In the genomic region with DNA sequence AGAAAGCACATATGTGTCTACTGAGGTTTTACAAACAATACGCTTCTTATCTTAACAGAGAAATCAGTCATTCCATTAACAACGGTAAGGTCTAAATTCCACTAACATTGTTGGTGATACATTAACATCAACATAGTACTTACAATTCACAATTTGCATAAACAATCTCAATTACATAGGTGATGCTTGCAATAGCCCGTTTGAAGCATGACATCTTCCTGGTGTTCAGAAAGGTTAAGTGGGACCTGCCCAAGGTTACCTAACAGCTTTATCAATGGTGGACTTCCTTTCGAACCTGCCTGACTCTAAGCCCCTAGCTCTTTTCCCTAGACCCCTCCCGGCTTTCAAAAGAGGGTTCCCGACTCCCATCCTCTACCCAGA, we compare ENCODE assay signal across 8 cellular contexts. TPM values are rescaled to one million over a fixed set of nuclear protein-coding genes. Genes with fewer than 3 reads are reported as not detected.
A peak's percentile ranks its signal among the peaks of the same experiment; 100 is the strongest.
DNase-seq lines count a peak whose midpoint lies in the region; ATAC-seq, FAIRE-seq and TF ChIP-seq lines count a peak whose summit lies in the region.

No MANE protein-coding gene starts in this region.

- intact Hi-C loops in K562 (cut with micrococcal nuclease) (loop anchor here (2.0 to 10.0 kb wide), 2 partner anchors 79 to 197 kb away; partner anchors contain the start of gene BLTP2), lower lobe of right lung (cut with DNase I) (no loop called here), uterus (cut with DNase I; ENCODE audit: low total_unique reads) (no loop called here)

- peaks cover 0 to 28% (median 21%) of the 10 kb centered on the region in 4 donors for H3K4me1 Mint-ChIP-seq in CD4-positive, CD25-positive, alpha-beta regulatory T cell

- peak; percentile 6 for FAIRE-seq in K562 (lab: Jason Lieb, UNC)

- H3K27me3 ChIP-seq in CD4-positive, CD25-positive, alpha-beta regulatory T cell (ENCODE audit: control insufficient read depth, insufficient read depth, low read length): no peaks in the 10 kb centered on the region
- H3K27me3 ChIP-seq in HUES48 (ENCODE audit: control insufficient read depth, insufficient read depth, low read length) (no peaks in the 10 kb centered on the region), K562 (ENCODE audit: control insufficient read depth in 2 of 2, insufficient read depth in 2 of 2, low read length in 2 of 2) (no peaks in the 10 kb centered on the region), lower lobe of right lung (ENCODE audit: low read depth) (no peaks in the 10 kb centered on the region), uterus (no peaks in the 10 kb centered on the region)

- peak overlapping the region; percentile 93 for H3K4me2 ChIP-seq in K562 (ENCODE audit: insufficient read depth, low read length)

- TSS peak; percentile 78 for BruUV-seq in K562 (replicated peaks; lab: Mats Ljungman, UMichigan)

- H3K4me1 ChIP-seq in CD4-positive, CD25-positive, alpha-beta regulatory T cell (ENCODE audit: control insufficient read depth, insufficient read depth, low read length, poor library complexity, severe bottlenecking): peaks cover 21% of the 10 kb centered on the region
- H3K4me1 ChIP-seq in HUES48 (ENCODE audit: control insufficient read depth, insufficient read depth, low read length) (no peaks in the 10 kb centered on the region), K562 (replicated peaks in 1 of 2; ENCODE audit: control insufficient read depth in 2 of 2, insufficient read depth in 2 of 2, low read length in 2 of 2) (peaks cover 17 to 33% of the 10 kb centered on the region in 2 experiments), lower lobe of right lung (peaks cover 14% of the 10 kb centered on the region), uterus (peaks cover 0 to 5% of the 10 kb centered on the region in 2 donors)

- no peak for TF ChIP-seq EP300 in K562 (IDR thresholded peaks at IDR 0.05; ENCODE audit: low read length)

- H3K36me3 Mint-ChIP-seq in CD4-positive, CD25-positive, alpha-beta regulatory T cell: no peaks in the 10 kb centered on the region

- DNase-seq in CD4-positive, CD25-positive, alpha-beta regulatory T cell: peak in 2 of 3 donors; percentile 26 to 50
- DNase-seq in K562 (ENCODE audit: extremely low read depth in 1 of 4, low spot score in 3 of 4) (peak in 2 of 4 experiments; percentile 45 to 53), lower lobe of right lung (no peak), uterus (no peak), NCI-H2227 (lab: John Stamatoyannopoulos, UW; ENCODE audit: unreplicated experiment) (no peak), SHP77 treated with DMSO at 0.1 percent for 48 hours (lab: John Stamatoyannopoulos, UW) (no peak), hippocampal formation (lab: John Stamatoyannopoulos, UW) (no peak)

- H3K79me2 ChIP-seq in K562 (ENCODE audit: control insufficient read depth, insufficient read depth, low read length): peaks cover 61% of the 10 kb centered on the region

- CTCF ChIA-PET in K562 (lab: Yijun Ruan, JAX; ENCODE audit: low intra/inter-chr PET ratio): interaction anchor here (0.5 kb wide), 1 partner anchor 90 kb away, joined by 3 read pairs; no protein-coding TSS in a partner anchor

- H3K27me3 Mint-ChIP-seq in CD4-positive, CD25-positive, alpha-beta regulatory T cell: no peaks in the 10 kb centered on the region

- H3K36me3 ChIP-seq in CD4-positive, CD25-positive, alpha-beta regulatory T cell (ENCODE audit: control insufficient read depth, insufficient read depth, low read length): no peaks in the 10 kb centered on the region
- H3K36me3 ChIP-seq in HUES48 (ENCODE audit: control insufficient read depth, insufficient read depth, low read length): no peaks in the 10 kb centered on the region
- H3K36me3 ChIP-seq in K562 (ENCODE audit: control insufficient read depth, insufficient read depth, low read length): peaks cover 11% of the 10 kb centered on the region
- H3K36me3 ChIP-seq in lower lobe of right lung: no peaks in the 10 kb centered on the region
- no peaks in the 10 kb centered on the region for H3K36me3 ChIP-seq in uterus

- under 1% methylated on average over 6 of the region's 6 CpGs for WGBS in K562 (ENCODE audit: insufficient coverage, low coverage, missing lambda C conversion rate)

- peak overlapping the region; percentile 66 to 98 (median 96) for H3K27ac Mint-ChIP-seq in CD4-positive, CD25-positive, alpha-beta regulatory T cell

- no peaks in the 10 kb centered on the region for H3K9me3 Mint-ChIP-seq in CD4-positive, CD25-positive, alpha-beta regulatory T cell

- POLR2A ChIA-PET in K562 (lab: Yijun Ruan, JAX): interaction anchor here (0.6 to 4.7 kb wide), 24 partner anchors 9 to 224 kb away, joined by 3 to 27 read pairs (median 4); partner anchors contain the start of genes ERAL1 and RPL23A

- no peaks in the 10 kb centered on the region for H3K9me3 ChIP-seq in CD4-positive, CD25-positive, alpha-beta regulatory T cell (ENCODE audit: control insufficient read depth in 2 of 2, low read length in 2 of 2)
- H3K9me3 ChIP-seq in HUES48 (ENCODE audit: control insufficient read depth, insufficient read depth, low read length) (no peaks in the 10 kb centered on the region), K562 (replicated peaks; ENCODE audit: control insufficient read depth, insufficient read depth, low read depth, low read length) (no peaks in the 10 kb centered on the region), lower lobe of right lung (no peaks in the 10 kb centered on the region), uterus (no peaks in the 10 kb centered on the region)

- H3K4me3 ChIP-seq in CD4-positive, CD25-positive, alpha-beta regulatory T cell (ENCODE audit: low read depth, low read length): peak overlapping the region; percentile 91
- H3K4me3 ChIP-seq in HUES48 (ENCODE audit: low read depth, low read length): peak overlapping the region; percentile 95
- peak overlapping the region; percentile 71 for H3K4me3 ChIP-seq in K562
- peak overlapping the region; percentile 95 for H3K4me3 ChIP-seq in lower lobe of right lung
- H3K4me3 ChIP-seq in uterus: peak overlapping the region; percentile 68 to 71

- TF ChIP-seq RAD21 in K562 (CRISPR knock-in tag; conservative IDR thresholded peaks at IDR 0.05 in 1 of 2, IDR thresholded peaks at IDR 0.05 in 1 of 2): no peak

- no peaks in the 10 kb centered on the region for H3K9me1 ChIP-seq in K562 (ENCODE audit: control insufficient read depth, insufficient read depth, low read length)

- H3K27ac ChIP-seq in CD4-positive, CD25-positive, alpha-beta regulatory T cell (ENCODE audit: insufficient read depth, low read length, poor library complexity, severe bottlenecking): peak overlapping the region; percentile 82
- peak overlapping the region; percentile 48 for H3K27ac ChIP-seq in HUES48 (ENCODE audit: low read depth, low read length)
- peak overlapping the region; percentile 76 for H3K27ac ChIP-seq in K562 (ENCODE audit: extremely low read depth, low read depth, low read length)
- peak overlapping the region; percentile 84 for H3K27ac ChIP-seq in lower lobe of right lung
- H3K27ac ChIP-seq in uterus: peak overlapping the region; percentile 79 to 80

- TF ChIP-seq POLR2A in K562 (conservative IDR thresholded peaks at IDR 0.05) (no peak), uterus (IDR thresholded peaks at IDR 0.05) (no peak)

- no peaks in the 10 kb centered on the region for H4K20me1 ChIP-seq in K562 (replicated peaks; ENCODE audit: control insufficient read depth, insufficient read depth, low read length)

- peak overlapping the region; percentile 96 to 99 (median 98) for H3K4me3 Mint-ChIP-seq in CD4-positive, CD25-positive, alpha-beta regulatory T cell

- TF ChIP-seq CTCF in K562 (IDR thresholded peaks at IDR 0.05 in 2 of 3, conservative IDR thresholded peaks at IDR 0.05 in 1 of 3; ENCODE audit: insufficient read depth in 2 of 3, low read depth in 1 of 3, low read length in 3 of 3): no peak
- no peak for TF ChIP-seq CTCF in lower lobe of right lung (IDR thresholded peaks at IDR 0.05)
- no peak for TF ChIP-seq CTCF in uterus (IDR thresholded peaks at IDR 0.05)

- peak; percentile 24 to 25 for ATAC-seq in CD4-positive, CD25-positive, alpha-beta regulatory T cell (ENCODE audit: low read depth in 2 of 2)
- ATAC-seq in K562 (peak; percentile 55), lower lobe of right lung (peak; percentile 23 to 54)

- peak overlapping the region; percentile 67 for H3K9ac ChIP-seq in HUES48 (ENCODE audit: low read depth, low read length)
- peak overlapping the region; percentile 83 to 89 for H3K9ac ChIP-seq in K562 (ENCODE audit: insufficient read depth in 1 of 2, low read depth in 2 of 2, low read length in 2 of 2)

- H2AFZ ChIP-seq in K562 (ENCODE audit: low read depth, low read length): peak overlapping the region; percentile 99

- in situ Hi-C loops in K562 (cut with MboI): no loop called here

RNA-seq across cellular contexts. Expression of gene FAM222B, which starts 0.7 kb away (rescaled TPM):
- 23.4 TPM for total RNA-seq in CD4-positive, CD25-positive, alpha-beta regulatory T cell
- 10 to 100 TPM in 2 of 4 donors, 1 to 10 TPM in 2; 4.4 to 13.5 (median 11.1) TPM for polyA plus RNA-seq in CD4-positive, CD25-positive, alpha-beta regulatory T cell
- 115 and 118 TPM in 2 replicates for total RNA-seq in K562 (2011; cell fraction: chromatin; rRNA removed; ENCODE audit: low replicate concordance)
- total RNA-seq in K562 (2011; cell fraction: nucleolus; rRNA removed): 34.0 and 45.9 TPM in 2 replicates
- total RNA-seq in K562 (2011; cell fraction: nucleoplasm; rRNA removed): 86.2 and 134 TPM in 2 replicates
- 7.4 and 14.0 TPM in 2 replicates for total RNA-seq in K562 (2014; rRNA removed)
- 7.5 and 8.5 TPM in 2 replicates for total RNA-seq in K562 (2014; rRNA removed; fragmentation: Illumina TruSeq; extraction: Trizol)
- total RNA-seq in K562 (2015; rRNA removed; fragmentation: Illumina TruSeq; extraction: Trizol): 8.5 TPM in 2 replicates
- 31.1 and 32.9 TPM in 2 replicates for total RNA-seq in K562 (2021)
- polyA plus RNA-seq in K562 (2011; rRNA removed): 7.3 and 8.3 TPM in 2 replicates
- 11.9 and 18.3 TPM in 2 replicates for polyA plus RNA-seq in K562 (2011; cell fraction: cytosol; rRNA removed)
- 10.0 and 18.6 TPM in 2 replicates for polyA plus RNA-seq in K562 (2011; cell fraction: nucleus; rRNA removed)
- polyA plus RNA-seq in K562 (2012): 21.1 and 26.3 TPM in 2 replicates
- 34.5 and 34.6 TPM in 2 replicates for polyA plus RNA-seq in K562 (2014; fragmentation: Illumina TruSeq; extraction: Trizol)
- 1 to 10 TPM; 4.0 to 6.7 TPM for polyA plus RNA-seq in K562 (2014; fragmentation: Nextera tagmentation; extraction: Ambion mirVana)
- polyA plus RNA-seq in K562 (2014; rRNA removed): 10.9 TPM in 2 replicates
- 17.9 and 18.4 TPM in 2 replicates for polyA minus RNA-seq in K562 (2011; rRNA and poly(A)+ RNA removed)
- 20.8 and 24.7 TPM in 2 replicates for polyA minus RNA-seq in K562 (2011; cell fraction: cytosol; rRNA and poly(A)+ RNA removed)
- polyA minus RNA-seq in K562 (2011; cell fraction: nucleus; rRNA and poly(A)+ RNA removed): 7.1 and 7.9 TPM in 2 replicates
- total RNA-seq in lower lobe of right lung: 21.7 TPM
- 10 to 100 TPM in 1 of 4 donors, 1 to 10 TPM in 3; 2.4 to 24.3 (median 4.2) TPM for total RNA-seq in uterus

RNA-seq across cellular contexts. Expression of gene ERAL1, which starts 12.9 kb away (rescaled TPM):
- 22.1 TPM for total RNA-seq in CD4-positive, CD25-positive, alpha-beta regulatory T cell
- polyA plus RNA-seq in CD4-positive, CD25-positive, alpha-beta regulatory T cell: 10 to 100 TPM; 37.7 to 44.9 (median 42.7) TPM
- 47.5 and 136 TPM in 2 replicates for total RNA-seq in K562 (2011; cell fraction: chromatin; rRNA removed; ENCODE audit: low replicate concordance)
- 90.7 and 91.3 TPM in 2 replicates for total RNA-seq in K562 (2011; cell fraction: nucleolus; rRNA removed)
- total RNA-seq in K562 (2011; cell fraction: nucleoplasm; rRNA removed): 66.9 and 68.4 TPM in 2 replicates
- total RNA-seq in K562 (2014; rRNA removed) (65.2 and 82.2 TPM in 2 replicates), K562 (2014; rRNA removed; fragmentation: Illumina TruSeq; extraction: Trizol) (35.9 and 37.5 TPM in 2 replicates), K562 (2015; rRNA removed; fragmentation: Illumina TruSeq; extraction: Trizol) (42.2 and 44.8 TPM in 2 replicates), K562 (2021) (97.5 and 98.3 TPM in 2 replicates), lower lobe of right lung (26.1 TPM), uterus (10 to 100 TPM; 19.0 to 67.6 (median 32.3) TPM)
- polyA plus RNA-seq in K562 (2011; rRNA removed) (123 and 132 TPM in 2 replicates), K562 (2014; fragmentation: Illumina TruSeq; extraction: Trizol) (143 and 149 TPM in 2 replicates), K562 (2014; fragmentation: Nextera tagmentation; extraction: Ambion mirVana) (100 to 1,000 TPM; 306 to 351 TPM), K562 (2014; rRNA removed) (106 and 135 TPM in 2 replicates)
- 145 and 255 TPM in 2 replicates for polyA plus RNA-seq in K562 (2011; cell fraction: cytosol; rRNA removed)
- 106 and 137 TPM in 2 replicates for polyA plus RNA-seq in K562 (2011; cell fraction: nucleus; rRNA removed)
- 90.4 and 103 TPM in 2 replicates for polyA plus RNA-seq in K562 (2012)
- polyA minus RNA-seq in K562 (2011; rRNA and poly(A)+ RNA removed): 74.6 and 135 TPM in 2 replicates
- polyA minus RNA-seq in K562 (2011; cell fraction: cytosol; rRNA and poly(A)+ RNA removed): 72.4 and 111 TPM in 2 replicates
- polyA minus RNA-seq in K562 (2011; cell fraction: nucleus; rRNA and poly(A)+ RNA removed): 45.1 and 67.7 TPM in 2 replicates

RNA-seq across cellular contexts. Expression of gene FLOT2, which starts 55.6 kb away (rescaled TPM):
- total RNA-seq in CD4-positive, CD25-positive, alpha-beta regulatory T cell: 167 TPM
- polyA plus RNA-seq in CD4-positive, CD25-positive, alpha-beta regulatory T cell: 100 to 1,000 TPM; 268 to 345 (median 303) TPM
- total RNA-seq in K562 (2011; cell fraction: chromatin; rRNA removed; ENCODE audit: low replicate concordance): 71.3 and 104 TPM in 2 replicates
- 66.8 and 70.7 TPM in 2 replicates for total RNA-seq in K562 (2011; cell fraction: nucleolus; rRNA removed)
- total RNA-seq in K562 (2011; cell fraction: nucleoplasm; rRNA removed): 69.2 and 74.4 TPM in 2 replicates
- total RNA-seq in K562 (2014; rRNA removed): 41.7 and 47.7 TPM in 2 replicates
- total RNA-seq in K562 (2014; rRNA removed; fragmentation: Illumina TruSeq; extraction: Trizol): 22.8 and 28.5 TPM in 2 replicates
- 38.1 and 40.6 TPM in 2 replicates for total RNA-seq in K562 (2015; rRNA removed; fragmentation: Illumina TruSeq; extraction: Trizol)
- total RNA-seq in K562 (2021): 138 and 143 TPM in 2 replicates
- 90.8 and 99.7 TPM in 2 replicates for polyA plus RNA-seq in K562 (2011; rRNA removed)
- polyA plus RNA-seq in K562 (2011; cell fraction: cytosol; rRNA removed): 118 and 151 TPM in 2 replicates
- 86.5 and 110 TPM in 2 replicates for polyA plus RNA-seq in K562 (2011; cell fraction: nucleus; rRNA removed)
- 106 and 168 TPM in 2 replicates for polyA plus RNA-seq in K562 (2012)
- 87.8 and 95.5 TPM in 2 replicates for polyA plus RNA-seq in K562 (2014; fragmentation: Illumina TruSeq; extraction: Trizol)
- 10 to 100 TPM; 17.5 to 30.1 TPM for polyA plus RNA-seq in K562 (2014; fragmentation: Nextera tagmentation; extraction: Ambion mirVana)
- polyA plus RNA-seq in K562 (2014; rRNA removed): 72.2 and 72.7 TPM in 2 replicates
- polyA minus RNA-seq in K562 (2011; rRNA and poly(A)+ RNA removed): 114 and 143 TPM in 2 replicates
- 86.6 and 88.6 TPM in 2 replicates for polyA minus RNA-seq in K562 (2011; cell fraction: cytosol; rRNA and poly(A)+ RNA removed)
- polyA minus RNA-seq in K562 (2011; cell fraction: nucleus; rRNA and poly(A)+ RNA removed): 16.2 and 18.3 TPM in 2 replicates
- total RNA-seq in lower lobe of right lung: 170 TPM
- 100 to 1,000 TPM in 1 of 4 donors, 10 to 100 TPM in 3; 31.3 to 117 (median 37.4) TPM for total RNA-seq in uterus

Comparison
In these comparisons a context has a peak if more than half of its experiments do, and no peak if none do; other contexts are left out.
1. DNase-seq: peak in CD4-positive, CD25-positive, alpha-beta regulatory T cell (2 of 3); none in lower lobe of right lung (single experiment), uterus (0 of 2), NCI-H2227 (single experiment), SHP77 treated with DMSO at 0.1 percent for 48 hours (single experiment) and hippocampal formation (0 of 2).
2. Peak in every context shown above with its lines, with median percentiles within 50 percentile points of each other: ATAC-seq, H3K27ac ChIP-seq and H3K4me3 ChIP-seq.